In the genomic region with DNA sequence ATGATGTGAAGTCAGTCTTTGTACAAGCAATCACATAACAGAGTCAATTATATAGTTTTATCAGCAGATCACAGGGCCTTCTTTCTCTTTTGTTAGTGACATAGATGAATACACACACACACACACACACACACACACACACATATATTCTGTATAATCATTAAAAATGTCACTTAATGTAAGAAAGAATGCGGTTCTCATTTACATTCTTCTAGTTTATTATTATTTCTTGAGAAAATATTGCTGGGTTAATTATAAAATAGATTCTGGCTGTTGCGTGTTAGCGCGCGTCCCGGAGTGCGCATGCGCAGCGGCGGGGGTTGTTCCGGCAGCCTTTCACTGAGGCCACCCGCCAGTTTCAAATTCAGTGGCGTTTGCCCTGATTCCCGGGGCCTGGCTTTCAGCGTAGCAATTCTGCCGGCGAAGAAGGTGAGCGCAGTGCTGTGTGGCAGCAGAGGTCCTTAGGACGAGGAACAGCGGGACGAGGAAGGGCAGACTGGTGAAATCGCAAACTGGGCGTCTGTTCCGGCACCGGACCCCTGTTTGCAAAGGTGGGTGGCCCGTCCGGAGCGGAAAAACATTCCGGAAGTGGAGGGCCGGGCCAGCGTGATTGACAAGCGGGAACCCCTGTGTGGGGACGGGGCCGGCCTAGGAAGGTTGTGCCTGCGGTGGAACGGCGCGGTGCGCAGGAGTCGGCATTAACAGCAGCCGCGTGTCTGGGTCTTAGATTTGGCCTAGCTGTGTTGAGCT, we compare ENCODE assay signal across 8 cellular contexts.
DNase-seq lines count a peak whose midpoint lies in the region; ATAC-seq and TF ChIP-seq lines count a peak whose summit lies in the region.
"Not testable (repeated sequence)": the region's sequence is repeated elsewhere in the genome, so short reads cannot be mapped to it uniquely, and the experiment has no call there.

No MANE protein-coding gene starts in this region.

- H3K9me3 Mint-ChIP-seq in activated T-cell treated with anti-CD3 and anti-CD28 coated beads, Interleukin-2, amount 50 U/mL, for 72 hours, result not testable (repeated sequence)

- H2AFZ ChIP-seq in Loucy (ENCODE audit: low read length), result peak overlapping the region; percentile 84

- WGBS in esophagus muscularis mucosa, result 2% methylated on average over 12 of the region's 42 CpGs

- H3K79me2 ChIP-seq in Loucy (ENCODE audit: insufficient read depth, low read length), result not testable (repeated sequence)

- H3K36me3 ChIP-seq in Loucy (ENCODE audit: insufficient read depth, low read length); esophagus muscularis mucosa; mucosa of rectum (ENCODE audit: control insufficient read depth in 2 of 2, insufficient read depth in 2 of 2, low read length in 2 of 2): not testable (repeated sequence)

- H3K9me2 ChIP-seq in Loucy (replicated peaks; ENCODE audit: low read depth, low read length), result not testable (repeated sequence)

- peak overlapping the region; percentile 75 for H3K4me3 ChIP-seq in Loucy (ENCODE audit: low read length, poor library complexity, severe bottlenecking)
- H3K4me3 ChIP-seq in esophagus muscularis mucosa, result peak overlapping the region; percentile 52 to 66 (median 53)
- H3K4me3 ChIP-seq in mucosa of rectum (ENCODE audit: low read length in 2 of 2), result peak overlapping the region; percentile 59 to 76

- peak; percentile 15 for DNase-seq in COR-L47 (lab: John Stamatoyannopoulos, UW)
- peak; percentile 68 for DNase-seq in RPMI8226
- DNase-seq in activated T-cell treated with anti-CD3 and anti-CD28 coated beads, Interleukin-2, amount 50 U/mL, for 72 hours, result peak; percentile 77 to 83
- DNase-seq in esophagus muscularis mucosa (ENCODE audit: extremely low spot score), result peak; percentile 93
- peak; percentile 49 to 53 for DNase-seq in stimulated activated CD8-positive, alpha-beta memory T cell treated with anti-CD3 and anti-CD28 coated beads, Interleukin-15, amount 100 ng/mL, for 4 hours (ENCODE audit: low read depth in 2 of 2)

- H3K9me3 ChIP-seq in Loucy (ENCODE audit: insufficient read depth, low read depth, low read length); esophagus muscularis mucosa; mucosa of rectum (ENCODE audit: control insufficient read depth in 2 of 2, low read length in 2 of 2): not testable (repeated sequence)

- not testable (repeated sequence) for H3K36me3 Mint-ChIP-seq in activated T-cell treated with anti-CD3 and anti-CD28 coated beads, Interleukin-2, amount 50 U/mL, for 72 hours (ENCODE audit: insufficient read depth in 2 of 2)

- not testable (repeated sequence) for H3F3A ChIP-seq in Loucy (ENCODE audit: low read depth)

- H3K4me1 Mint-ChIP-seq in activated T-cell treated with anti-CD3 and anti-CD28 coated beads, Interleukin-2, amount 50 U/mL, for 72 hours (ENCODE audit: low read depth), result not testable (repeated sequence)

- H3K9ac ChIP-seq in Loucy (ENCODE audit: low read depth, low read length, poor library complexity, severe bottlenecking) (peak overlapping the region; percentile 77), mucosa of rectum (ENCODE audit: low read depth in 1 of 2, low read length in 2 of 2) (peak overlapping the region; percentile 60 to 68)

- peak overlapping the region; percentile 96 for H3K27ac Mint-ChIP-seq in activated T-cell treated with anti-CD3 and anti-CD28 coated beads, Interleukin-2, amount 50 U/mL, for 72 hours

- not testable (repeated sequence) for H3K27me3 ChIP-seq in Loucy (ENCODE audit: insufficient read depth, low read length, poor library complexity, severe bottlenecking); esophagus muscularis mucosa; mucosa of rectum (ENCODE audit: control insufficient read depth in 2 of 2, insufficient read depth in 2 of 2, low read length in 2 of 2)

- not testable (repeated sequence) for H4K20me1 ChIP-seq in Loucy (ENCODE audit: insufficient read depth, low read length, poor library complexity, severe bottlenecking)

- TF ChIP-seq EP300 in esophagus muscularis mucosa (IDR thresholded peaks at IDR 0.05), result not testable (repeated sequence)

- H3K4me1 ChIP-seq in Loucy (ENCODE audit: insufficient read depth, low read length, poor library complexity, severe bottlenecking), result peaks cover 13% of the 10 kb centered on the region
- H3K4me1 ChIP-seq in esophagus muscularis mucosa; mucosa of rectum (ENCODE audit: control insufficient read depth in 2 of 2, insufficient read depth in 2 of 2, low read length in 2 of 2): not testable (repeated sequence)

- peak; percentile 82 for ATAC-seq in GM21723 (IDR thresholded peaks at IDR 0.05; ENCODE audit: unreplicated experiment)
- peak; percentile 67 to 97 for ATAC-seq in activated T-cell treated with anti-CD3 and anti-CD28 coated beads, Interleukin-2, amount 50 U/mL, for 72 hours (replicated peaks in 1 of 2)

- not testable (repeated sequence) for TF ChIP-seq POLR2A in esophagus muscularis mucosa (IDR thresholded peaks at IDR 0.05; ENCODE audit: low read depth)

- H3K4me2 ChIP-seq in Loucy (ENCODE audit: low read depth, low read length, poor library complexity, severe bottlenecking), result peak overlapping the region; percentile 72

- not testable (repeated sequence) for H3K27me3 Mint-ChIP-seq in activated T-cell treated with anti-CD3 and anti-CD28 coated beads, Interleukin-2, amount 50 U/mL, for 72 hours (ENCODE audit: low read depth)

- H3K27ac ChIP-seq in esophagus muscularis mucosa (replicated peaks in 1 of 4), result peak overlapping the region; percentile 66 to 81 (median 70)
- peak overlapping the region; percentile 56 to 88 for H3K27ac ChIP-seq in mucosa of rectum (ENCODE audit: low read depth in 2 of 2, low read length in 2 of 2)

- intact Hi-C loops in esophagus muscularis mucosa (cut with DNase I), result not testable (repeated sequence)

- H3K4me3 Mint-ChIP-seq in activated T-cell treated with anti-CD3 and anti-CD28 coated beads, Interleukin-2, amount 50 U/mL, for 72 hours, result peak overlapping the region; percentile 90 to 92

- not testable (repeated sequence) for TF ChIP-seq CTCF in Loucy (conservative IDR thresholded peaks at IDR 0.05; ENCODE audit: low read length); esophagus muscularis mucosa (IDR thresholded peaks at IDR 0.05)

Comparison
In these comparisons a context has a peak if more than half of its experiments do, and no peak if none do; other contexts are left out.
1. Peak in every context shown above with its lines: DNase-seq, ATAC-seq, H3K4me3 ChIP-seq and H3K27ac ChIP-seq.
2. DNase-seq: peak in every context shown above with its lines; median percentile 93 in esophagus muscularis mucosa; 80 in activated T-cell treated with anti-CD3 and anti-CD28 coated beads, Interleukin-2, amount 50 U/mL, for 72 hours; 68 in RPMI8226; 51 in stimulated activated CD8-positive, alpha-beta memory T cell treated with anti-CD3 and anti-CD28 coated beads, Interleukin-15, amount 100 ng/mL, for 4 hours; 15 in COR-L47.